Comparison of ENCODE assay signal across 13 cellular contexts in the genomic region with DNA sequence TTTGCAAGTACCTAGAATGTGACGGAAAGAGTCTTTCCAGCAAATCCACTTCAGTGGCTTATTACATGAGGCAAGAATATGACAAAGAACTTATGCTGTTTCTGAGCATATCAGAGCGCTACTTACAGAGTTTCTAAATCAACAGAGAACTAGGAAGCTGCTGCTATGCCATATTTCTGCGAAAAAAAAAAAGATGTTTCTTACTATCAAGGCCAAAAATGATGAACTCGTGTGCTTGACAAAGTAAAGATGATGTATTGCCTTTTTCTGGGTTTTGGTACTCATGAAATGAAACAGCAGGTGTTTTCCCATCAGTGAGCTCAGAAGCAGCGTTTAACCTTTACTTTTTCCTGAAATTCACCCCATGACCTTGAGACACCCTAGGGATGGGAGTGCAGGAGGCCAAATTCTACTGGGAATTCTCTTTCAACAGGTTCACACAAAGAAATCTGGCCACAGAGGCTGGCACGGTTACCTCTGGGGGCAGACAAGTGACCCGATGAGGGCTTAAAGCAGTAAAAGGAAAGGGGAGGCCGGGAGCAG. TPM values are rescaled to one million over a fixed set of nuclear protein-coding genes. Genes with fewer than 3 reads are reported as not detected.
DNase-seq lines count a peak whose midpoint lies in the region; ATAC-seq and TF ChIP-seq lines count a peak whose summit lies in the region.
"Had no signal": no experiment of that assay in that cellular context is flagged by ENCODE, and none has a peak within 500 bp of the region (broad histone marks: within the 10 kb centered on the region; RNA-seq: fewer than 3 reads in every experiment).

No MANE protein-coding gene starts in this region.

- TF ChIP-seq CTCF in activated CD8-positive, alpha-beta T cell treated with anti-CD3 and anti-CD28 coated beads for 36 hours (IDR thresholded peaks at IDR 0.05) = no peak
- TF ChIP-seq CTCF in sigmoid colon (IDR thresholded peaks at IDR 0.05) (no peak), lower leg skin (IDR thresholded peaks at IDR 0.05) (no peak)

- H3K4me3 ChIP-seq in sigmoid colon (no peak overlapping the region), lower leg skin (ENCODE audit: low read depth, poor library complexity, severe bottlenecking) (no peak overlapping the region)

- H3K27me3 ChIP-seq in sigmoid colon = no peaks in the 10 kb centered on the region

- H3K36me3 Mint-ChIP-seq in activated CD8-positive, alpha-beta T cell treated with anti-CD3 and anti-CD28 coated beads for 36 hours (ENCODE audit: low read depth) = peaks cover 2% of the 10 kb centered on the region
- peaks cover 1% of the 10 kb centered on the region for H3K36me3 Mint-ChIP-seq in activated CD8-positive, alpha-beta T cell treated with anti-CD3 and anti-CD28 coated beads, Interleukin-2, amount 10 ng/mL, durations not matched to agents 7 days and 5 days (ENCODE audit: low read depth)

- peaks cover 8% of the 10 kb centered on the region for H3K4me1 Mint-ChIP-seq in activated CD8-positive, alpha-beta T cell treated with anti-CD3 and anti-CD28 coated beads for 36 hours (ENCODE audit: low read depth)
- H3K4me1 Mint-ChIP-seq in activated CD8-positive, alpha-beta T cell treated with anti-CD3 and anti-CD28 coated beads, Interleukin-2, amount 10 ng/mL, durations not matched to agents 7 days and 5 days (ENCODE audit: low read depth) = no peaks in the 10 kb centered on the region

- DNase-seq in activated CD8-positive, alpha-beta T cell treated with anti-CD3 and anti-CD28 coated beads for 36 hours = no peak
- DNase-seq in activated CD8-positive, alpha-beta T cell treated with anti-CD3 and anti-CD28 coated beads, Interleukin-2, amount 10 ng/mL, durations not matched to agents 7 days and 5 days = no peak
- DNase-seq in sigmoid colon (no peak), epidermal melanocyte (ENCODE audit: insufficient read length, low spot score) (no peak), kidney glomerular epithelial cell (lab: John Stamatoyannopoulos, UW) (no peak), lower leg skin (ENCODE audit: low spot score in 2 of 2) (no peak)
- DNase-seq: DMS153, HFFc6, hippocampal formation, midbrain, NCI-H2029 treated with DMSO at 0.1 percent for 48 hours had no signal

- peak overlapping the region in 3 of 4 donors; percentile 19 to 49 (median 42) for H3K27ac ChIP-seq in sigmoid colon

- intact Hi-C loops in activated CD8-positive, alpha-beta T cell treated with anti-CD3 and anti-CD28 coated beads for 36 hours (cut with micrococcal nuclease) = no loop called here
- intact Hi-C loops in sigmoid colon (cut with DNase I) (no loop called here), lower leg skin (cut with DNase I; ENCODE audit: low total_unique reads) (no loop called here)

- ATAC-seq in activated CD8-positive, alpha-beta T cell treated with anti-CD3 and anti-CD28 coated beads for 36 hours = peak; percentile 49
- ATAC-seq in activated CD8-positive, alpha-beta T cell treated with anti-CD3 and anti-CD28 coated beads, Interleukin-2, amount 10 ng/mL, durations not matched to agents 7 days and 5 days = no peak
- ATAC-seq in HG02571 (IDR thresholded peaks at IDR 0.05; ENCODE audit: unreplicated experiment) (peak; percentile 71), HG03565 (IDR thresholded peaks at IDR 0.05; ENCODE audit: unreplicated experiment) (peak; percentile 65)

- POLR2A ChIA-PET in activated CD8-positive, alpha-beta T cell treated with anti-CD3 and anti-CD28 coated beads for 36 hours (lab: Charles Lee) = no interaction called here
- POLR2A ChIA-PET in activated CD8-positive, alpha-beta T cell treated with anti-CD3 and anti-CD28 coated beads, Interleukin-2, amount 10 ng/mL, durations not matched to agents 7 days and 5 days (lab: Charles Lee) = no interaction called here

- TF ChIP-seq EP300 in sigmoid colon (IDR thresholded peaks at IDR 0.05) = no peak

- H3K9me3 Mint-ChIP-seq in activated CD8-positive, alpha-beta T cell treated with anti-CD3 and anti-CD28 coated beads for 36 hours = no peaks in the 10 kb centered on the region
- no peaks in the 10 kb centered on the region for H3K9me3 Mint-ChIP-seq in activated CD8-positive, alpha-beta T cell treated with anti-CD3 and anti-CD28 coated beads, Interleukin-2, amount 10 ng/mL, durations not matched to agents 7 days and 5 days (ENCODE audit: insufficient read depth)
- H3K9me3 Mint-ChIP-seq: HFFc6 had no signal

- peaks cover 0 to 5% (median 0%) of the 10 kb centered on the region in 4 donors for H3K36me3 ChIP-seq in sigmoid colon

- no peak overlapping the region for H3K27ac Mint-ChIP-seq in activated CD8-positive, alpha-beta T cell treated with anti-CD3 and anti-CD28 coated beads for 36 hours
- no peak overlapping the region for H3K27ac Mint-ChIP-seq in activated CD8-positive, alpha-beta T cell treated with anti-CD3 and anti-CD28 coated beads, Interleukin-2, amount 10 ng/mL, durations not matched to agents 7 days and 5 days
- H3K27ac Mint-ChIP-seq: HFFc6 had no signal

- no peaks in the 10 kb centered on the region for H3K27me3 Mint-ChIP-seq in activated CD8-positive, alpha-beta T cell treated with anti-CD3 and anti-CD28 coated beads for 36 hours
- H3K27me3 Mint-ChIP-seq in activated CD8-positive, alpha-beta T cell treated with anti-CD3 and anti-CD28 coated beads, Interleukin-2, amount 10 ng/mL, durations not matched to agents 7 days and 5 days (ENCODE audit: low read depth) = no peaks in the 10 kb centered on the region

- H3K4me3 Mint-ChIP-seq in activated CD8-positive, alpha-beta T cell treated with anti-CD3 and anti-CD28 coated beads for 36 hours = no peak overlapping the region
- no peak overlapping the region for H3K4me3 Mint-ChIP-seq in activated CD8-positive, alpha-beta T cell treated with anti-CD3 and anti-CD28 coated beads, Interleukin-2, amount 10 ng/mL, durations not matched to agents 7 days and 5 days
- H3K4me3 Mint-ChIP-seq: HFFc6 had no signal

- 71 to 81% methylated on average over 8 of the region's 8 CpGs for WGBS in sigmoid colon, 2 donors
- WGBS in lower leg skin, 2 donors = 84% methylated on average over 8 of the region's 8 CpGs

- CTCF ChIA-PET in activated CD8-positive, alpha-beta T cell treated with anti-CD3 and anti-CD28 coated beads for 36 hours (lab: Charles Lee) = no interaction called here
- CTCF ChIA-PET in activated CD8-positive, alpha-beta T cell treated with anti-CD3 and anti-CD28 coated beads, Interleukin-2, amount 10 ng/mL, durations not matched to agents 7 days and 5 days (lab: Charles Lee) = interaction anchor here (1.9 kb wide), 1 partner anchor 9 kb away, joined by 6 read pairs; no protein-coding TSS in a partner anchor

- TF ChIP-seq POLR2A in sigmoid colon (IDR thresholded peaks at IDR 0.05) (no peak), lower leg skin (IDR thresholded peaks at IDR 0.05) (no peak)

- H3K4me1 ChIP-seq in sigmoid colon = peaks cover 0 to 59% (median 49%) of the 10 kb centered on the region in 4 donors

- no peaks in the 10 kb centered on the region for H3K9me3 ChIP-seq in sigmoid colon

RNA-seq across cellular contexts. Expression of a gene that starts 37.7 kb away (rescaled TPM):
- total RNA-seq in activated CD8-positive, alpha-beta T cell treated with anti-CD3 and anti-CD28 coated beads for 36 hours = 1 to 10 TPM; 3.5 to 4.7 TPM
- total RNA-seq in activated CD8-positive, alpha-beta T cell treated with anti-CD3 and anti-CD28 coated beads, Interleukin-2, amount 10 ng/mL, durations not matched to agents 7 days and 5 days = 1 to 10 TPM; 4.0 to 4.3 TPM
- total RNA-seq in sigmoid colon (10 to 100 TPM in 1 of 4 donors, 1 to 10 TPM in 3; 6.9 to 16.6 (median 7.5) TPM), lower leg skin (1 to 10 TPM in 2 of 4 donors, under 1 TPM in 2; 0.44 to 2.0 (median 1.2) TPM)
- 1 to 10 TPM in 1 of 3 donors, under 1 TPM in 2; under 0.01 to 2.0 (median 0.23) TPM for polyA plus RNA-seq in sigmoid colon
